In genomic region chr5:149550608-149551226, GRCh38 we compare ENCODE assay signal across 8 cellular contexts. TPM values are rescaled to one million over a fixed set of nuclear protein-coding genes. Genes with fewer than 3 reads are reported as not detected.
A peak's percentile ranks its signal among the peaks of the same experiment; 100 is the strongest.
DNase-seq lines count a peak whose midpoint lies in the region; ATAC-seq and TF ChIP-seq lines count a peak whose summit lies in the region.

No MANE protein-coding gene starts in this region.

- peak overlapping the region; percentile 94 for H2BK15ac ChIP-seq in mesenchymal stem cell (ENCODE audit: low read depth, poor library complexity, severe bottlenecking)

- peak overlapping the region; percentile 87 for H4K8ac ChIP-seq in mesenchymal stem cell (ENCODE audit: low read length)

- H3K4me3 ChIP-seq in CD4-positive, alpha-beta memory T cell (ENCODE audit: low read length in 2 of 2), result peak overlapping the region; percentile 83 to 94
- H3K4me3 ChIP-seq in OCI-LY3 (ENCODE audit: low read length) (peak overlapping the region; percentile 99), mesenchymal stem cell (ENCODE audit: insufficient read depth in 1 of 2, low read depth in 1 of 2, low read length in 2 of 2) (peak overlapping the region; percentile 96 to 99)

- peak; percentile 10 for ATAC-seq in GM21528 (IDR thresholded peaks at IDR 0.05; ENCODE audit: low FRiP score, unreplicated experiment)
- no peak for ATAC-seq in GM21737 (IDR thresholded peaks at IDR 0.05; ENCODE audit: unreplicated experiment)

- H3K14ac ChIP-seq in mesenchymal stem cell (ENCODE audit: low read length in 2 of 2), result peak overlapping the region; percentile 62 to 96

- H2BK120ac ChIP-seq in mesenchymal stem cell (ENCODE audit: low read depth, low read length), result peak overlapping the region; percentile 84

- H2BK5ac ChIP-seq in mesenchymal stem cell (ENCODE audit: low read depth, low read length, poor library complexity, severe bottlenecking), result peak overlapping the region; percentile 98

- peak overlapping the region; percentile 93 to 99 for H3K18ac ChIP-seq in mesenchymal stem cell (ENCODE audit: low read depth in 1 of 2, low read length in 2 of 2)

- no peaks in the 10 kb centered on the region for H3K27me3 Mint-ChIP-seq in CD4-positive, alpha-beta memory T cell
- H3K27me3 Mint-ChIP-seq in chondrocyte (ENCODE audit: low read depth) (no peaks in the 10 kb centered on the region), type B pancreatic cell (peaks cover 2% of the 10 kb centered on the region)

- H3K79me2 ChIP-seq in OCI-LY3 (ENCODE audit: low read length), result peaks cover 55% of the 10 kb centered on the region

- peak overlapping the region; percentile 95 to 100 (median 98) for H3K27ac Mint-ChIP-seq in CD4-positive, alpha-beta memory T cell
- H3K27ac Mint-ChIP-seq in chondrocyte (ENCODE audit: unreplicated experiment) (peak overlapping the region; percentile 99), type B pancreatic cell (peak overlapping the region; percentile 93)

- H3K4me1 ChIP-seq in CD4-positive, alpha-beta memory T cell (ENCODE audit: insufficient read depth, low read length), result peaks cover 42% of the 10 kb centered on the region
- peaks cover 9% of the 10 kb centered on the region for H3K4me1 ChIP-seq in OCI-LY3 (ENCODE audit: low read length)
- H3K4me1 ChIP-seq in mesenchymal stem cell (ENCODE audit: control insufficient read depth, insufficient read depth, low read depth, low read length), result peaks cover 5% of the 10 kb centered on the region

- H3K79me1 ChIP-seq in mesenchymal stem cell (replicated peaks; ENCODE audit: low read length, poor library complexity, severe bottlenecking), result peaks cover 3% of the 10 kb centered on the region

- intact Hi-C loops in CD4-positive, alpha-beta memory T cell (cut with micrococcal nuclease), result loop anchor here (1.0 to 5.0 kb wide), 6 partner anchors 38 to 1167 kb away; partner anchors contain the start of genes FBXO38, HMGXB3 and TIGD6

- H2BK12ac ChIP-seq in mesenchymal stem cell (ENCODE audit: low read length in 2 of 2), result peak overlapping the region; percentile 51 to 73

- peaks cover 19 to 59% (median 31%) of the 10 kb centered on the region in 4 donors for H3K4me1 Mint-ChIP-seq in CD4-positive, alpha-beta memory T cell
- H3K4me1 Mint-ChIP-seq in chondrocyte (ENCODE audit: low read depth), result peaks cover 40% of the 10 kb centered on the region
- H3K4me1 Mint-ChIP-seq in type B pancreatic cell (ENCODE audit: unreplicated experiment), result peaks cover 26% of the 10 kb centered on the region

- H3K27me3 ChIP-seq in CD4-positive, alpha-beta memory T cell (ENCODE audit: insufficient read depth, low read length), result no peaks in the 10 kb centered on the region
- H3K27me3 ChIP-seq in OCI-LY3 (ENCODE audit: low read depth, low read length) (no peaks in the 10 kb centered on the region), mesenchymal stem cell (ENCODE audit: control insufficient read depth in 1 of 2, insufficient read depth in 1 of 2, low read length in 2 of 2) (no peaks in the 10 kb centered on the region)

- no peaks in the 10 kb centered on the region for H3K9me3 ChIP-seq in CD4-positive, alpha-beta memory T cell (ENCODE audit: control insufficient read depth in 1 of 2, low read length in 2 of 2)
- H3K9me3 ChIP-seq in OCI-LY3 (ENCODE audit: insufficient read depth, low read length) (no peaks in the 10 kb centered on the region), mesenchymal stem cell (ENCODE audit: control insufficient read depth, low read length) (no peaks in the 10 kb centered on the region)

- H3K27ac ChIP-seq in CD4-positive, alpha-beta memory T cell (ENCODE audit: low read depth, low read length), result peak overlapping the region; percentile 97
- H3K27ac ChIP-seq in OCI-LY3 (ENCODE audit: low read length) (peak overlapping the region; percentile 70), mesenchymal stem cell (ENCODE audit: low read length, poor library complexity, severe bottlenecking) (peak overlapping the region; percentile 96)

- H3K4ac ChIP-seq in mesenchymal stem cell (ENCODE audit: low read depth in 1 of 2, low read length in 2 of 2), result peak overlapping the region; percentile 97

- H3K23ac ChIP-seq in mesenchymal stem cell (ENCODE audit: low read length in 2 of 2), result peak overlapping the region in 1 of 2 experiments; percentile 96

- TF ChIP-seq CTCF in OCI-LY3 (IDR thresholded peaks at IDR 0.05; ENCODE audit: low read depth, low read length) (no peak), chondrocyte (IDR thresholded peaks at IDR 0.05) (no peak), type B pancreatic cell (conservative IDR thresholded peaks at IDR 0.05) (no peak)

- H2AK5ac ChIP-seq in mesenchymal stem cell (ENCODE audit: low read length, severe bottlenecking), result peak overlapping the region; percentile 62

- POLR2A ChIA-PET in CD4-positive, alpha-beta memory T cell (lab: Charles Lee; ENCODE audit: partially characterized antibody), result interaction anchor here (0.6 to 4.0 kb wide), 27 partner anchors 7 to 1707 kb away, joined by 3 to 23 read pairs (median 4); partner anchors contain the start of genes ARHGEF37, GRPEL2, HMGXB3 and PCYOX1L

- peak overlapping the region; percentile 98 for H4K91ac ChIP-seq in mesenchymal stem cell (ENCODE audit: low read length)

- DNase-seq in CD4-positive, alpha-beta memory T cell, result no peak
- DNase-seq in chondrocyte (ENCODE audit: low spot score), result no peak
- DNase-seq in mesenchymal stem cell, result no peak
- no peak for DNase-seq in type B pancreatic cell (ENCODE audit: extremely low spot score, unreplicated experiment)
- DNase-seq in dedifferentiated amniotic fluid mesenchymal stem cell (ENCODE audit: extremely low spot score), result no peak

- peaks cover 30 to 53% of the 10 kb centered on the region in 2 donors for H3K36me3 Mint-ChIP-seq in CD4-positive, alpha-beta memory T cell
- H3K36me3 Mint-ChIP-seq in chondrocyte (ENCODE audit: low read depth), result peaks cover 18% of the 10 kb centered on the region
- peaks cover 27% of the 10 kb centered on the region for H3K36me3 Mint-ChIP-seq in type B pancreatic cell

- H3K9ac ChIP-seq in OCI-LY3 (ENCODE audit: low read length), result peak overlapping the region; percentile 99
- H3K9ac ChIP-seq in mesenchymal stem cell (ENCODE audit: low read length), result peak overlapping the region; percentile 100

- H3K4me2 ChIP-seq in OCI-LY3 (ENCODE audit: low read length) (peak overlapping the region; percentile 89), mesenchymal stem cell (ENCODE audit: low read length, poor library complexity, severe bottlenecking) (peak overlapping the region; percentile 24)

- CTCF ChIA-PET in CD4-positive, alpha-beta memory T cell (lab: Charles Lee; ENCODE audit: partially characterized antibody), result interaction anchor here (0.7 to 3.7 kb wide), 11 partner anchors 11 to 206 kb away, joined by 3 to 51 read pairs (median 7); partner anchors contain the start of genes GRPEL2 and PCYOX1L

- H3K4me3 Mint-ChIP-seq in CD4-positive, alpha-beta memory T cell, result peak overlapping the region; percentile 94 to 99 (median 98)
- peak overlapping the region; percentile 97 for H3K4me3 Mint-ChIP-seq in chondrocyte (ENCODE audit: unreplicated experiment)
- H3K4me3 Mint-ChIP-seq in type B pancreatic cell, result peak overlapping the region; percentile 98

- under 1% methylated on average over 39 of the region's 39 CpGs for WGBS in mesenchymal stem cell

- H3K9me3 Mint-ChIP-seq in CD4-positive, alpha-beta memory T cell, result peaks cover 0 to 2% (median 0%) of the 10 kb centered on the region in 8 donors
- H3K9me3 Mint-ChIP-seq in chondrocyte (ENCODE audit: low read depth) (no peaks in the 10 kb centered on the region), type B pancreatic cell (no peaks in the 10 kb centered on the region)

- peaks cover 5% of the 10 kb centered on the region for H3K36me3 ChIP-seq in CD4-positive, alpha-beta memory T cell (ENCODE audit: insufficient read depth, low read length)
- peaks cover 23% of the 10 kb centered on the region for H3K36me3 ChIP-seq in OCI-LY3 (replicated peaks; ENCODE audit: low read depth, low read length)
- H3K36me3 ChIP-seq in mesenchymal stem cell (ENCODE audit: control insufficient read depth in 1 of 2, insufficient read depth in 2 of 2, low read depth in 1 of 2, low read length in 2 of 2), result peaks cover 17 to 40% of the 10 kb centered on the region in 2 experiments

- H2AFZ ChIP-seq in OCI-LY3 (ENCODE audit: low read depth, low read length) (no peak overlapping the region; the same call in 1 of the 2 replicates), mesenchymal stem cell (ENCODE audit: low read depth, low read length) (peak overlapping the region; percentile 36)

- peaks cover 20% of the 10 kb centered on the region for H4K20me1 ChIP-seq in OCI-LY3 (ENCODE audit: insufficient read depth, low read length)

RNA-seq across cellular contexts. Expression of gene CSNK1A1, which starts 0.5 kb away (rescaled TPM):
- total RNA-seq in CD4-positive, alpha-beta memory T cell, result 100 to 1,000 TPM; 175 to 189 TPM
- polyA plus RNA-seq in CD4-positive, alpha-beta memory T cell, result 100 to 1,000 TPM; 135 to 162 TPM
- total RNA-seq in chondrocyte (214 to 227 TPM (median 224 TPM) in 3 replicates), type B pancreatic cell (ENCODE audit: low replicate concordance) (224 and 294 TPM in 2 replicates)
- polyA plus RNA-seq in mesenchymal stem cell (2013, experiment 1 of 2), result 211 TPM
- polyA plus RNA-seq in mesenchymal stem cell (2013, experiment 2 of 2), result 208 TPM

RNA-seq across cellular contexts. Expression of gene ARHGEF37, which starts 30.6 kb away (rescaled TPM):
- total RNA-seq in CD4-positive, alpha-beta memory T cell, result 1 to 10 TPM in 1 of 2 experiments, under 1 TPM in 1; 0.96 to 1.3 TPM
- polyA plus RNA-seq in CD4-positive, alpha-beta memory T cell, result not detected
- total RNA-seq in chondrocyte (5.8 to 16.8 TPM (median 6.0 TPM) in 3 replicates), type B pancreatic cell (ENCODE audit: low replicate concordance) (7.1 and 16.8 TPM in 2 replicates)
- 0.48 TPM for polyA plus RNA-seq in mesenchymal stem cell (2013, experiment 1 of 2)
- 0.42 TPM for polyA plus RNA-seq in mesenchymal stem cell (2013, experiment 2 of 2)
